In genomic region chr19:19105365-19106060, GRCh38 we compare ENCODE assay signal across 8 cellular contexts. TPM values are rescaled to one million over a fixed set of nuclear protein-coding genes. Genes with fewer than 3 reads are reported as not detected.
A peak's percentile ranks its signal among the peaks of the same experiment; 100 is the strongest.
DNase-seq lines count a peak whose midpoint lies in the region; ATAC-seq and TF ChIP-seq lines count a peak whose summit lies in the region.

No MANE protein-coding gene starts in this region.

- ATAC-seq in GM18907 (IDR thresholded peaks at IDR 0.05; ENCODE audit: unreplicated experiment), result no peak

- TF ChIP-seq CTCF in BE2C (IDR thresholded peaks at IDR 0.05; ENCODE audit: low read depth, low read length) (no peak), endothelial cell (IDR thresholded peaks at IDR 0.05; ENCODE audit: unreplicated experiment) (no peak)

- peak overlapping the region; percentile 56 for H3K4me3 ChIP-seq in BE2C (ENCODE audit: low read depth, low read length)
- H3K4me3 ChIP-seq in mucosa of rectum (ENCODE audit: low read length in 2 of 2), result peak overlapping the region; percentile 58 to 67
- H3K4me3 ChIP-seq in MG63, result no peak overlapping the region

- peak overlapping the region; percentile 50 for H3K27ac Mint-ChIP-seq in endothelial cell (ENCODE audit: unreplicated experiment)

- H3K4me1 Mint-ChIP-seq in endothelial cell (ENCODE audit: unreplicated experiment), result no peaks in the 10 kb centered on the region

- H3K9ac ChIP-seq in mucosa of rectum (ENCODE audit: low read depth in 1 of 2, low read length in 2 of 2), result peak overlapping the region in 1 of 2 donors; percentile 19

- H3K9me3 ChIP-seq in BE2C (no peaks in the 10 kb centered on the region), mucosa of rectum (ENCODE audit: control insufficient read depth in 2 of 2, low read length in 2 of 2) (no peaks in the 10 kb centered on the region), MG63 (no peaks in the 10 kb centered on the region)

- DNase-seq in BE2C, result peak; percentile 76
- DNase-seq in NCI-H146 treated with DMSO at 0.1 percent for 48 hours (lab: John Stamatoyannopoulos, UW; ENCODE audit: unreplicated experiment), result peak; percentile 80
- peak; percentile 69 for DNase-seq in endothelial cell (ENCODE audit: low spot score)
- no peak for DNase-seq in MG63
- DNase-seq in KBM-7, result no peak
- no peak for DNase-seq in activated CD4-positive, alpha-beta T cell treated with anti-CD3 and anti-CD28 coated beads, Interleukin-2, amount 50 U/mL, for 1 hour

- H3K36me3 Mint-ChIP-seq in endothelial cell (ENCODE audit: low read depth, unreplicated experiment), result no peaks in the 10 kb centered on the region

- H3K27me3 Mint-ChIP-seq in endothelial cell (ENCODE audit: unreplicated experiment), result peaks cover 14% of the 10 kb centered on the region

- in situ Hi-C loops in KBM-7 (cut with MboI; ENCODE audit: low pct_unique_long_range_greater_than_20kb, low sequenced_read_pairs), result no loop called here

- peak overlapping the region; percentile 86 for H3K4me3 Mint-ChIP-seq in endothelial cell (ENCODE audit: unreplicated experiment)

- no peaks in the 10 kb centered on the region for H3K9me3 Mint-ChIP-seq in endothelial cell (ENCODE audit: unreplicated experiment)

- no peaks in the 10 kb centered on the region for H3K36me3 ChIP-seq in BE2C
- H3K36me3 ChIP-seq in mucosa of rectum (ENCODE audit: control insufficient read depth in 2 of 2, insufficient read depth in 2 of 2, low read length in 2 of 2), result peaks cover 0 to 2% of the 10 kb centered on the region in 2 donors
- H3K36me3 ChIP-seq in MG63, result no peaks in the 10 kb centered on the region

- H3K4me1 ChIP-seq in BE2C (peaks cover 4% of the 10 kb centered on the region; the same call in 1 of the 2 replicates), mucosa of rectum (ENCODE audit: control insufficient read depth in 2 of 2, insufficient read depth in 2 of 2, low read length in 2 of 2) (peaks cover 4 to 10% of the 10 kb centered on the region in 2 donors)

- peak overlapping the region in 1 of 2 donors; percentile 9 for H3K27ac ChIP-seq in mucosa of rectum (ENCODE audit: low read depth in 2 of 2, low read length in 2 of 2)

- H3K27me3 ChIP-seq in BE2C (peaks cover 3% of the 10 kb centered on the region; the same call in 1 of the 2 replicates), mucosa of rectum (ENCODE audit: control insufficient read depth in 2 of 2, insufficient read depth in 2 of 2, low read length in 2 of 2) (no peaks in the 10 kb centered on the region), MG63 (no peaks in the 10 kb centered on the region; the same call in 1 of the 2 replicates)

RNA-seq across cellular contexts. Expression of gene TMEM161A, which starts 32.8 kb away (rescaled TPM):
- 107 TPM for polyA plus RNA-seq in BE2C (2012; ENCODE audit: insufficient read depth, insufficient read length, low read depth)
- 25.1 TPM for total RNA-seq in endothelial cell (ENCODE audit: unreplicated experiment)
- total RNA-seq in MG63 (2014; rRNA removed; shearing (Covaris generic); ENCODE audit: low replicate concordance), result 33.2 and 64.3 TPM in 2 replicates

RNA-seq across cellular contexts. Expression of gene SLC25A42, which starts 41.7 kb away (rescaled TPM):
- polyA plus RNA-seq in BE2C (2012; ENCODE audit: insufficient read depth, insufficient read length, low read depth), result 6.4 TPM
- total RNA-seq in endothelial cell (ENCODE audit: unreplicated experiment), result 7.5 TPM
- total RNA-seq in MG63 (2014; rRNA removed; shearing (Covaris generic); ENCODE audit: low replicate concordance), result 2.0 and 10.0 TPM in 2 replicates

Comparison
In these comparisons a context has a peak if more than half of its experiments do, and no peak if none do; other contexts are left out.
1. DNase-seq: peak in BE2C (single experiment), NCI-H146 treated with DMSO at 0.1 percent for 48 hours (single experiment) and endothelial cell (single experiment); none in MG63 (single experiment), KBM-7 (single experiment) and activated CD4-positive, alpha-beta T cell treated with anti-CD3 and anti-CD28 coated beads, Interleukin-2, amount 50 U/mL, for 1 hour (single experiment).